Comparison of ENCODE assay signal across 12 cellular contexts in genomic region chr20:57659789-57660509, GRCh38. TPM values are rescaled to one million over a fixed set of nuclear protein-coding genes. Genes with fewer than 3 reads are reported as not detected.
DNase-seq lines count a peak whose midpoint lies in the region; ATAC-seq, FAIRE-seq and TF ChIP-seq lines count a peak whose summit lies in the region.
"Had no signal": no experiment of that assay in that cellular context is flagged by ENCODE, and none has a peak within 500 bp of the region (broad histone marks: within the 10 kb centered on the region; RNA-seq: fewer than 3 reads in every experiment).

No MANE protein-coding gene starts in this region.

- peak overlapping the region in 9 of 11 experiments; percentile 29 to 93 (median 65); a peak in 15 of 22 replicates for H3K4me2 ChIP-seq in BLaER1 treated with 17β-estradiol and CSF1 and Interleukin-3, amounts not matched to agents 10 nM and 100 nM

- H3K27ac ChIP-seq in BLaER1 treated with 17β-estradiol and CSF1 and Interleukin-3, amounts not matched to agents 10 nM and 100 nM, result no peak overlapping the region
- H3K27ac ChIP-seq in pancreas, result no peak overlapping the region
- H3K27ac ChIP-seq: body of pancreas had no signal

- DNase-seq in GM19240 (ENCODE audit: insufficient read length, low spot score) (peak; percentile 0), cardiac septum (ENCODE audit: low spot score) (peak; percentile 72), pancreas (peak in 5 of 6 donors; percentile 1 to 46 (median 12)), NCI-H524 (lab: John Stamatoyannopoulos, UW) (no peak), COR-L47 (lab: John Stamatoyannopoulos, UW) (no peak), Kasumi-1 (lab: John Stamatoyannopoulos, UW) (no peak)
- DNase-seq: GOT3, NCI-H1436 treated with DMSO at 0.1 percent for 48 hours had no signal

- no peaks in the 10 kb centered on the region; a peak in 1 of 22 replicates for H3K27me3 ChIP-seq in BLaER1 treated with 17β-estradiol and CSF1 and Interleukin-3, amounts not matched to agents 10 nM and 100 nM
- H3K27me3 ChIP-seq in pancreas, result no peaks in the 10 kb centered on the region
- H3K27me3 ChIP-seq: body of pancreas had no signal

- intact Hi-C loops in cardiac septum (cut with DNase I) (loop anchor here (5.0 kb wide), 1 partner anchor 47 kb away; no protein-coding TSS in a partner anchor), pancreas (cut with DNase I) (loop anchor here (10.0 kb wide), 3 partner anchors 305 to 515 kb away; no protein-coding TSS in a partner anchor)

- no peaks in the 10 kb centered on the region for H3K9me3 ChIP-seq in BLaER1 treated with 17β-estradiol and CSF1 and Interleukin-3, amounts not matched to agents 10 nM and 100 nM (replicated peaks in 1 of 11)
- H3K9me3 ChIP-seq in pancreas, result no peaks in the 10 kb centered on the region
- H3K9me3 ChIP-seq: body of pancreas had no signal

- peaks cover 0 to 100% (median 63%) of the 10 kb centered on the region in 11 experiments; a peak in 14 of 22 replicates for H4K20me1 ChIP-seq in BLaER1 treated with 17β-estradiol and CSF1 and Interleukin-3, amounts not matched to agents 10 nM and 100 nM

- no peak overlapping the region; a peak in 1 of 22 replicates for H3K9ac ChIP-seq in BLaER1 treated with 17β-estradiol and CSF1 and Interleukin-3, amounts not matched to agents 10 nM and 100 nM

- H3K4me3 ChIP-seq in BLaER1 treated with 17β-estradiol and CSF1 and Interleukin-3, amounts not matched to agents 10 nM and 100 nM, result no peak overlapping the region
- H3K4me3 ChIP-seq in pancreas, result no peak overlapping the region
- H3K4me3 ChIP-seq: body of pancreas had no signal

- ATAC-seq in pancreas (no peak), HG02588 (IDR thresholded peaks at IDR 0.05; ENCODE audit: unreplicated experiment) (no peak)
- ATAC-seq: body of pancreas; CD8-positive, alpha-beta T cell had no signal

- H3K36me3 ChIP-seq in BLaER1 treated with 17β-estradiol and CSF1 and Interleukin-3, amounts not matched to agents 10 nM and 100 nM, result peaks cover 0 to 32% (median 15%) of the 10 kb centered on the region in 11 experiments; a peak in 10 of 22 replicates
- H3K36me3 ChIP-seq in pancreas, result peaks cover 0 to 3% (median 0%) of the 10 kb centered on the region in 3 donors

- no peak for TF ChIP-seq CTCF in pancreas (IDR thresholded peaks at IDR 0.05)

- 81 to 87% methylated on average over 20 of the region's 20 CpGs for WGBS in pancreas, 2 donors

- peaks cover 7 to 98% (median 80%) of the 10 kb centered on the region in 10 experiments; a peak in 18 of 20 replicates for H3K4me1 ChIP-seq in BLaER1 treated with 17β-estradiol and CSF1 and Interleukin-3, amounts not matched to agents 10 nM and 100 nM
- no peaks in the 10 kb centered on the region for H3K4me1 ChIP-seq in pancreas

- no peak for FAIRE-seq in pancreas (lab: Jason Lieb, UNC)

RNA-seq across cellular contexts. Expression of gene ZBP1, which starts 39.7 kb away (rescaled TPM):
- total RNA-seq in cardiac septum, result 0.43 TPM
- under 1 TPM in 3 of 6 donors, not detected in 3; 0.17 to 0.90 (median 0.24) TPM for total RNA-seq in pancreas
- polyA plus RNA-seq in pancreas, result under 1 TPM; 0.09 to 0.15 TPM

RNA-seq across cellular contexts. Expression of gene PMEPA1, which starts 49.9 kb away (rescaled TPM):
- total RNA-seq in cardiac septum (34.8 TPM), pancreas (10 to 100 TPM; 24.8 to 98.2 (median 33.6) TPM)
- 10 to 100 TPM; 28.4 to 45.5 TPM for polyA plus RNA-seq in pancreas

Comparison
In these comparisons a context has a peak if more than half of its experiments do, and no peak if none do; other contexts are left out.
1. DNase-seq: peak in GM19240 (single experiment), cardiac septum (single experiment) and pancreas (5 of 6); none in NCI-H524 (0 of 2), COR-L47 (single experiment) and Kasumi-1 (0 of 2).